Comparison of ENCODE assay signal across 19 cellular contexts in the genomic region with DNA sequence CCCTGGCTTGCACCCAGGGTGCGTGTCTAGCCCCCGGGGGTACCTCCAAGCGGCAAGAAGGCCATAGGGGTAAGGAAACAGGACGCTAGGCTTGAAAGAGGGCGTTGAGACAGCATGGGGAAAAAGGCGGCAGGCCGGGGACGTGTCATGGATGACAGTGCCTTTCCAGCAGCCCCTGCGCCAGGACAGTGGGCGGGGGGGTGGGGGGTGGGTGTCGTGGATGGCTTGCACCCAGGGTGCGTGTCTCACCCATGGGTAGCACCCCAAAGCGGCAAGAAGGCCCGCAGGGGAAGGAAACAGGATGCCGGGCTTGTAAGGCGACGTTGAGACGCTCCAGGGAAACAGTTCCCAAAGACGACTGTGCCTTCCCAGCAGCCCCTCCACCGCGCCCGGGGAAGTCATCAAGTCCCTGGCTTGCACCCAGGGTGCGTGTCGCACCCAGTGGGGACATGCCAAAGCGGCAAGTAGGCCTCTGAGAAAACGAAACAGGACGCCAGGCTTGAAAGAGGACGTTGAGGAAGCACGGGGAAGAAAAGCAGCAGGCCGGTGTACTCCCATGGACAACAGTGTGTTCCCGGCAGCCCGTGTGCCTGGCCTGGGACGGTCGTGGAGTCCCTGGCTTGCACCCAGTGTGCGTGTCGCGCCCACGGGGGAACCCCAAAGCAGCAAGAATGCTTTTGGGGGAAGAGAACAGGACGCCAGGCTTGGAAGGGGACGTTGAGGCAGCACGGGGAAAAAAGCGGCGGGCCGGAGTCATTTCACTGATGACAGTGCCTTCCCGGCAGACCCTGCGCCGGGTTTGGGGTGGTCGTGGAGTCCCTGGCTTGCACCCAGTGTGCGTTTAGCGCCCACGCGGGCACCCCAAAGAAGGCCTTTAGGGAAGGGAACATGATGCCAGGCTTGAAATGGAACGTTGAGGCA.
"Had no signal": no experiment of that assay in that cellular context is flagged by ENCODE, and none has a peak within 500 bp of the region (broad histone marks: within the 10 kb centered on the region; RNA-seq: fewer than 3 reads in every experiment).

No MANE protein-coding gene starts in this region.

- H3K27me3 ChIP-seq: hepatocyte, ovary, right atrium auricular region, suprapubic skin, thyroid gland, upper lobe of left lung, vagina had no signal

- H3K36me3 ChIP-seq: ovary, right atrium auricular region, suprapubic skin, thyroid gland, upper lobe of left lung, vagina had no signal

- H3K4me3 ChIP-seq: coronary artery, hepatocyte, mucosa of descending colon, ovary, right atrium auricular region, smooth muscle cell, suprapubic skin, thyroid gland, upper lobe of left lung, vagina had no signal

- H3K4me1 ChIP-seq: right atrium auricular region, suprapubic skin, upper lobe of left lung, vagina had no signal

- H3K27ac ChIP-seq: coronary artery, hepatocyte, ovary, right atrium auricular region, suprapubic skin, thyroid gland, upper lobe of left lung, vagina had no signal

- ATAC-seq: mucosa of descending colon; naive thymus-derived CD8-positive, alpha-beta T cell; stimulated activated effector memory CD8-positive, alpha-beta T cell treated with anti-CD3 and anti-CD28 coated beads, Interleukin-12 subunit alpha, Interleukin-12 subunit beta, amount 100 ng/mL, for 72 hours; stimulated activated naive CD8-positive, alpha-beta T cell treated with anti-CD3 and anti-CD28 coated beads, Interleukin-15, Interleukin-2, amounts not matched to agents 100 U/mL and 50 U/mL, for 24 hours had no signal

- H3K9me3 ChIP-seq: ovary, right atrium auricular region, suprapubic skin, thyroid gland, vagina had no signal

- DNase-seq: effector CD4-positive, alpha-beta T cell; endodermal cell; erythroblast; foreskin melanocyte; mucosa of descending colon; naive thymus-derived CD8-positive, alpha-beta T cell; stimulated activated CD4-positive, alpha-beta T cell treated with anti-CD3 and anti-CD28 coated beads, Interleukin-2, amount 100 ng/mL, for 48 hours; stimulated activated CD8-positive, alpha-beta memory T cell treated with anti-CD3 and anti-CD28 coated beads, Interleukin-4, amount 100 ng/mL, for 48 hours; stimulated activated naive CD8-positive, alpha-beta T cell treated with anti-CD3 and anti-CD28 coated beads, Interleukin-15, Interleukin-2, amounts not matched to agents 100 U/mL and 50 U/mL, for 24 hours; thyroid gland had no signal
